8 cellular contexts compared by ENCODE assay signal in genomic region chr2:10688921-10689807, GRCh38. TPM values are rescaled to one million over a fixed set of nuclear protein-coding genes. Genes with fewer than 3 reads are reported as not detected.
DNase-seq lines count a peak whose midpoint lies in the region; ATAC-seq lines count a peak whose summit lies in the region.

No MANE protein-coding gene starts in this region.

- H3K27ac ChIP-seq in effector memory CD4-positive, alpha-beta T cell (ENCODE audit: insufficient read depth, low read length, poor library complexity, severe bottlenecking) = peak overlapping the region; percentile 82
- peak overlapping the region; percentile 94 for H3K27ac ChIP-seq in muscle layer of duodenum (ENCODE audit: low read length)

- in situ Hi-C loops in G401 (cut with HindIII; ENCODE audit: low sequenced_read_pairs) = no loop called here

- no peaks in the 10 kb centered on the region for H3K27me3 ChIP-seq in effector memory CD4-positive, alpha-beta T cell (replicated peaks; ENCODE audit: control insufficient read depth, insufficient read depth, low read length, poor library complexity, severe bottlenecking)
- no peaks in the 10 kb centered on the region for H3K27me3 ChIP-seq in muscle layer of duodenum (ENCODE audit: low read depth, low read length)

- H3K4me1 ChIP-seq in effector memory CD4-positive, alpha-beta T cell (ENCODE audit: control insufficient read depth, insufficient read depth, low read length, poor library complexity, severe bottlenecking) = peaks cover 16% of the 10 kb centered on the region
- H3K4me1 ChIP-seq in muscle layer of duodenum (ENCODE audit: control insufficient read depth in 1 of 2, insufficient read depth in 2 of 2, low read length in 2 of 2) = peaks cover 11 to 31% of the 10 kb centered on the region in 2 donors

- H3K9me3 ChIP-seq in effector memory CD4-positive, alpha-beta T cell (ENCODE audit: control insufficient read depth, low read length) = no peaks in the 10 kb centered on the region
- H3K9me3 ChIP-seq in muscle layer of duodenum (ENCODE audit: control insufficient read depth in 1 of 2, low read length in 2 of 2) = no peaks in the 10 kb centered on the region

- DNase-seq in G401 (ENCODE audit: low spot score) (peak; percentile 3), M059J (ENCODE audit: low read depth) (peak; percentile 16), NCI-H2107 treated with DMSO at 0.1 percent for 48 hours (lab: John Stamatoyannopoulos, UW; ENCODE audit: unreplicated experiment) (no peak), GOT3 (lab: John Stamatoyannopoulos, UW) (no peak)
- DNase-seq in effector memory CD4-positive, alpha-beta T cell = peak in 1 of 3 donors; percentile 15

- ATAC-seq in GM21717 (IDR thresholded peaks at IDR 0.05; ENCODE audit: unreplicated experiment) (peak; percentile 7), HG03139 (IDR thresholded peaks at IDR 0.05; ENCODE audit: unreplicated experiment) (no peak)

- peak overlapping the region; percentile 87 for H3K4me3 ChIP-seq in effector memory CD4-positive, alpha-beta T cell (ENCODE audit: insufficient read depth, low read depth, low read length, poor library complexity, severe bottlenecking)
- H3K4me3 ChIP-seq in muscle layer of duodenum (ENCODE audit: low read depth in 1 of 2, low read length in 2 of 2) = peak overlapping the region; percentile 94 to 99

- H3K36me3 ChIP-seq in effector memory CD4-positive, alpha-beta T cell (ENCODE audit: control insufficient read depth, insufficient read depth, low read length) = no peaks in the 10 kb centered on the region
- H3K36me3 ChIP-seq in muscle layer of duodenum (ENCODE audit: control insufficient read depth in 1 of 2, insufficient read depth in 2 of 2, low read length in 2 of 2) = no peaks in the 10 kb centered on the region

RNA-seq across cellular contexts. Expression of gene NOL10, which starts 0.6 kb away (rescaled TPM):
- 36.1 and 60.6 TPM in 2 replicates for total RNA-seq in G401 (2014; rRNA removed; shearing (Covaris generic))
- total RNA-seq in M059J (2014; rRNA removed; shearing (Covaris generic)) = 21.3 and 33.0 TPM in 2 replicates

RNA-seq across cellular contexts. Expression of gene ATP6V1C2, which starts 32.3 kb away (rescaled TPM):
- 0.06 TPM in 1 of 2 replicates, not detected in the other for total RNA-seq in G401 (2014; rRNA removed; shearing (Covaris generic))
- 0.37 TPM in 1 of 2 replicates, not detected in the other for total RNA-seq in M059J (2014; rRNA removed; shearing (Covaris generic))

Comparison
In these comparisons a context has a peak if more than half of its experiments do, and no peak if none do; other contexts are left out.
1. DNase-seq: peak in G401 (single experiment) and M059J (single experiment); none in NCI-H2107 treated with DMSO at 0.1 percent for 48 hours (single experiment) and GOT3 (single experiment).